ENCODE assay signal across 38 cellular contexts in genomic region chr1:220708244-220708643, GRCh38. TPM values are rescaled to one million over a fixed set of nuclear protein-coding genes. Genes with fewer than 3 reads are reported as not detected.
"Had no signal": no experiment of that assay in that cellular context is flagged by ENCODE, and none has a peak within 500 bp of the region (broad histone marks: within the 10 kb centered on the region; RNA-seq: fewer than 3 reads in every experiment).

No MANE protein-coding gene starts in this region.

- H3K4me3 ChIP-seq: adrenal gland, body of pancreas, breast epithelium had no signal

- H3K27me3 Mint-ChIP-seq: activated CD4-positive, alpha-beta memory T cell treated with anti-CD3 and anti-CD28 coated beads, Interleukin-2, amount 10 ng/mL, durations not matched to agents 7 days and 5 days; activated CD4-positive, alpha-beta T cell treated with anti-CD3 and anti-CD28 coated beads, Interleukin-2, amount 10 ng/mL, durations not matched to agents 7 days and 5 days; activated T-helper 17 cell treated with anti-CD3 and anti-CD28 coated beads, Interleukin-2, amount 50 U/mL, for 72 hours had no signal

- H3K36me3 Mint-ChIP-seq: activated naive CD4-positive, alpha-beta T cell treated with anti-CD3 and anti-CD28 coated beads, Interleukin-2, amount 50 U/mL, for 72 hours; activated naive CD8-positive, alpha-beta T cell treated with anti-CD3 and anti-CD28 coated beads for 36 hours; T-cell had no signal

- FAIRE-seq: astrocyte, TTC549 had no signal

- ATAC-seq: activated CD4-positive, alpha-beta T cell treated with anti-CD3 and anti-CD28 coated beads for 36 hours; activated CD4-positive, CD25-positive, alpha-beta regulatory T cell treated with anti-CD3 and anti-CD28 coated beads, Interleukin-2, amount 50 U/mL, for 24 hours; activated naive CD4-positive, alpha-beta T cell treated with anti-CD3 and anti-CD28 coated beads, Interleukin-2, amount 50 U/mL, for 72 hours; activated T-cell treated with anti-CD3 and anti-CD28 coated beads, Interleukin-2, amount 50 U/mL, for 4 hours; activated T-cell treated with anti-CD3 and anti-CD28 coated beads, Interleukin-2, amount 50 U/mL, for 72 hours; activated T-helper 17 cell treated with anti-CD3 and anti-CD28 coated beads, Interleukin-2, amount 50 U/mL, for 72 hours; body of pancreas; T-cell had no signal

- H3K4me1 ChIP-seq: adrenal gland, breast epithelium had no signal

- H3K9me3 ChIP-seq: adrenal gland, body of pancreas, breast epithelium had no signal

- DNase-seq: activated CD4-positive, alpha-beta memory T cell treated with anti-CD3 and anti-CD28 coated beads, Interleukin-2, amount 10 ng/mL, durations not matched to agents 7 days and 5 days; activated CD4-positive, alpha-beta T cell treated with anti-CD3 and anti-CD28 coated beads for 1 hour; activated CD4-positive, alpha-beta T cell treated with anti-CD3 and anti-CD28 coated beads for 36 hours; activated CD4-positive, alpha-beta T cell treated with anti-CD3 and anti-CD28 coated beads for 48 hours; activated CD4-positive, alpha-beta T cell treated with anti-CD3 and anti-CD28 coated beads, Interleukin-2, amount 10 ng/mL, durations not matched to agents 7 days and 5 days; activated CD4-positive, alpha-beta T cell treated with anti-CD3 and anti-CD28 coated beads, Interleukin-2, amount 50 U/mL, for 48 hours; activated CD4-positive, CD25-positive, alpha-beta regulatory T cell; activated CD8-positive, alpha-beta memory T cell treated with anti-CD3 and anti-CD28 coated beads, Interleukin-2, amount 50 U/mL, for 4 hours; activated effector memory CD4-positive, alpha-beta T cell treated with anti-CD3 and anti-CD28 coated beads, Interleukin-2, amount 50 U/mL, for 16 hours; activated gamma-delta T cell treated with Interleukin-2 at 50 U/mL for 16 hours; activated naive CD4-positive, alpha-beta T cell; activated naive CD4-positive, alpha-beta T cell treated with anti-CD3 and anti-CD28 coated beads for 36 hours; activated naive CD4-positive, alpha-beta T cell treated with anti-CD3 and anti-CD28 coated beads, Interleukin-2, amount 50 U/mL, for 16 hours; activated naive CD8-positive, alpha-beta T cell treated with anti-CD3 and anti-CD28 coated beads for 36 hours; activated T-cell treated with anti-CD3 and anti-CD28 coated beads for 4 hours; activated T-cell treated with anti-CD3 and anti-CD28 coated beads, Interleukin-2, amount 50 U/mL, for 1 hour; activated T-cell treated with anti-CD3 and anti-CD28 coated beads, Interleukin-2, amount 50 U/mL, for 4 hours; activated T-cell treated with anti-CD3 and anti-CD28 coated beads, Interleukin-2, amount 50 U/mL, for 72 hours; adrenal gland; amniotic stem cell; aorta; body of pancreas; brain microvascular endothelial cell; central memory CD4-positive, alpha-beta T cell; T-cell; T-helper 2 cell; T-helper 9 cell had no signal

- H3K4me1 Mint-ChIP-seq: activated CD4-positive, alpha-beta T cell treated with anti-CD3 and anti-CD28 coated beads for 36 hours; activated CD4-positive, alpha-beta T cell treated with anti-CD3 and anti-CD28 coated beads, Interleukin-2, amount 10 ng/mL, durations not matched to agents 7 days and 5 days; activated naive CD8-positive, alpha-beta T cell treated with anti-CD3 and anti-CD28 coated beads for 36 hours; activated T-helper 17 cell treated with anti-CD3 and anti-CD28 coated beads, Interleukin-2, amount 50 U/mL, for 72 hours had no signal

- H3K36me3 ChIP-seq: adrenal gland, brain microvascular endothelial cell, breast epithelium had no signal

- H3K27me3 ChIP-seq: adrenal gland, body of pancreas, brain microvascular endothelial cell, breast epithelium had no signal

- H3K27ac Mint-ChIP-seq: activated CD4-positive, alpha-beta memory T cell treated with anti-CD3 and anti-CD28 coated beads, Interleukin-2, amount 10 ng/mL, durations not matched to agents 7 days and 5 days; activated CD4-positive, alpha-beta T cell treated with anti-CD3 and anti-CD28 coated beads for 36 hours; activated CD4-positive, alpha-beta T cell treated with anti-CD3 and anti-CD28 coated beads, Interleukin-2, amount 10 ng/mL, durations not matched to agents 7 days and 5 days; activated naive CD4-positive, alpha-beta T cell treated with anti-CD3 and anti-CD28 coated beads for 36 hours; activated naive CD4-positive, alpha-beta T cell treated with anti-CD3 and anti-CD28 coated beads, Interleukin-2, amount 50 U/mL, for 72 hours; activated naive CD8-positive, alpha-beta T cell treated with anti-CD3 and anti-CD28 coated beads for 36 hours; activated T-cell treated with anti-CD3 and anti-CD28 coated beads, Interleukin-2, amount 50 U/mL, for 72 hours; activated T-helper 1 cell treated with anti-CD3 and anti-CD28 coated beads, Interleukin-12 subunit alpha, Interleukin-12 subunit beta, Interleukin-2, Interleukin-4 antibody, amounts not matched to agents 30 ng/mL and 10 ng/mL and 1 ng/mL, durations not matched to agents 14 hours and 24 hours and 36 hours; activated T-helper 17 cell treated with anti-CD3 and anti-CD28 coated beads, Interleukin-2, amount 50 U/mL, for 72 hours; T-cell; T-helper 2 cell treated with Interferon-gamma antibody and Interleukin-4, amounts not matched to agents 5 μg/mL and 100 μg/mL, for 36 hours had no signal

- H3K4me3 Mint-ChIP-seq: activated CD4-positive, alpha-beta memory T cell treated with anti-CD3 and anti-CD28 coated beads, Interleukin-2, amount 10 ng/mL, durations not matched to agents 7 days and 5 days; activated CD4-positive, alpha-beta T cell treated with anti-CD3 and anti-CD28 coated beads for 36 hours; activated CD4-positive, alpha-beta T cell treated with anti-CD3 and anti-CD28 coated beads, Interleukin-2, amount 10 ng/mL, durations not matched to agents 7 days and 5 days; activated naive CD4-positive, alpha-beta T cell treated with anti-CD3 and anti-CD28 coated beads for 36 hours; activated naive CD8-positive, alpha-beta T cell treated with anti-CD3 and anti-CD28 coated beads for 36 hours; activated T-cell treated with anti-CD3 and anti-CD28 coated beads, Interleukin-2, amount 50 U/mL, for 4 hours; activated T-cell treated with anti-CD3 and anti-CD28 coated beads, Interleukin-2, amount 50 U/mL, for 72 hours; activated T-helper 1 cell treated with anti-CD3 and anti-CD28 coated beads, Interleukin-12 subunit alpha, Interleukin-12 subunit beta, Interleukin-2, Interleukin-4 antibody, amounts not matched to agents 30 ng/mL and 10 ng/mL and 1 ng/mL, durations not matched to agents 14 hours and 24 hours and 36 hours; activated T-helper 17 cell treated with anti-CD3 and anti-CD28 coated beads, Interleukin-2, amount 50 U/mL, for 72 hours; T-cell; T-helper 2 cell treated with Interferon-gamma antibody and Interleukin-4, amounts not matched to agents 5 μg/mL and 100 μg/mL, for 36 hours had no signal

- H3K27ac ChIP-seq: adrenal gland, brain microvascular endothelial cell, VCaP had no signal

- H3K9me3 Mint-ChIP-seq: activated CD4-positive, alpha-beta memory T cell treated with anti-CD3 and anti-CD28 coated beads, Interleukin-2, amount 10 ng/mL, durations not matched to agents 7 days and 5 days; activated CD4-positive, alpha-beta T cell treated with anti-CD3 and anti-CD28 coated beads, Interleukin-2, amount 10 ng/mL, durations not matched to agents 7 days and 5 days; activated naive CD4-positive, alpha-beta T cell treated with anti-CD3 and anti-CD28 coated beads for 36 hours; activated naive CD4-positive, alpha-beta T cell treated with anti-CD3 and anti-CD28 coated beads, Interleukin-2, amount 50 U/mL, for 72 hours; activated naive CD8-positive, alpha-beta T cell treated with anti-CD3 and anti-CD28 coated beads for 36 hours; activated T-cell treated with anti-CD3 and anti-CD28 coated beads, Interleukin-2, amount 50 U/mL, for 4 hours; activated T-helper 1 cell treated with anti-CD3 and anti-CD28 coated beads, Interleukin-12 subunit alpha, Interleukin-12 subunit beta, Interleukin-2, Interleukin-4 antibody, amounts not matched to agents 30 ng/mL and 10 ng/mL and 1 ng/mL, durations not matched to agents 14 hours and 24 hours and 36 hours; activated T-helper 17 cell treated with anti-CD3 and anti-CD28 coated beads, Interleukin-2, amount 50 U/mL, for 72 hours; T-cell; T-helper 2 cell treated with Interferon-gamma antibody and Interleukin-4, amounts not matched to agents 5 μg/mL and 100 μg/mL, for 36 hours had no signal

RNA-seq across cellular contexts. Expression of gene MTARC2, which starts 39.9 kb away (rescaled TPM):
- total RNA-seq: activated CD4-positive, alpha-beta memory T cell treated with anti-CD3 and anti-CD28 coated beads, Interleukin-2, amount 10 ng/mL, durations not matched to agents 7 days and 5 days; activated CD4-positive, alpha-beta T cell treated with anti-CD3 and anti-CD28 coated beads for 36 hours; activated CD4-positive, alpha-beta T cell treated with anti-CD3 and anti-CD28 coated beads, Interleukin-2, amount 10 ng/mL, durations not matched to agents 7 days and 5 days; activated CD8-positive, alpha-beta memory T cell treated with anti-CD3 and anti-CD28 coated beads for 36 hours; activated naive CD4-positive, alpha-beta T cell treated with anti-CD3 and anti-CD28 coated beads for 36 hours; activated naive CD4-positive, alpha-beta T cell treated with anti-CD3 and anti-CD28 coated beads, Interleukin-2, amount 50 U/mL, for 72 hours; activated naive CD8-positive, alpha-beta T cell treated with anti-CD3 and anti-CD28 coated beads for 36 hours; activated T-cell treated with anti-CD3 and anti-CD28 coated beads, Interleukin-2, amount 50 U/mL, for 72 hours; activated T-helper 1 cell treated with anti-CD3 and anti-CD28 coated beads, Interleukin-12 subunit alpha, Interleukin-12 subunit beta, Interleukin-2, Interleukin-4 antibody, amounts not matched to agents 30 ng/mL and 10 ng/mL and 1 ng/mL, durations not matched to agents 14 hours and 24 hours and 36 hours; activated T-helper 17 cell treated with anti-CD3 and anti-CD28 coated beads, Interleukin-2, amount 50 U/mL, for 72 hours; T-helper 1 cell treated with Interleukin-12 subunit alpha and Interleukin-12 subunit beta and Interleukin-4 antibody, amounts not matched to agents 30 ng/mL and 1 ng/mL, for 36 hours had no signal
